ENCODE assay signal across 10 cellular contexts in genomic region chr3:123976181-123976898, GRCh38. TPM values are rescaled to one million over a fixed set of nuclear protein-coding genes. Genes with fewer than 3 reads are reported as not detected.
A peak's percentile ranks its signal among the peaks of the same experiment; 100 is the strongest.
DNase-seq lines count a peak whose midpoint lies in the region; ATAC-seq, FAIRE-seq and TF ChIP-seq lines count a peak whose summit lies in the region.
"Not testable (repeated sequence)": the region's sequence is repeated elsewhere in the genome, so short reads cannot be mapped to it uniquely, and the experiment has no call there.
"Had no signal": no experiment of that assay in that cellular context is flagged by ENCODE, and none has a peak within 500 bp of the region (broad histone marks: within the 10 kb centered on the region; RNA-seq: fewer than 3 reads in every experiment).

No MANE protein-coding gene starts in this region.

- TF ChIP-seq CTCF in IMR-90 (conservative IDR thresholded peaks at IDR 0.05; ENCODE audit: low read depth, low read length); breast epithelium (IDR thresholded peaks at IDR 0.05); fibroblast of mammary gland (conservative IDR thresholded peaks at IDR 0.05; ENCODE audit: control insufficient read depth, insufficient read depth, low read depth, low read length); pancreas (IDR thresholded peaks at IDR 0.05): not testable (repeated sequence)

- dilution Hi-C loops in IMR-90 (cut with HindIII; ENCODE audit: low sequenced_read_pairs, unreplicated experiment): not testable (repeated sequence)

- H3K4me1 ChIP-seq in IMR-90 (ENCODE audit: control insufficient read depth, insufficient read depth, low read length); breast epithelium; pancreas: not testable (repeated sequence)

- not testable (repeated sequence) for H3K9ac ChIP-seq in IMR-90 (ENCODE audit: low read depth, low read length)

- 0 out of 2 replicates have a peak overlapping the region, but pooled peaks have one; percentile 25 for H3K14ac ChIP-seq in IMR-90 (replicated peaks; ENCODE audit: low read depth, low read length)

- not testable (repeated sequence) for H2BK120ac ChIP-seq in IMR-90 (ENCODE audit: low read depth, low read length)

- H3K9me3 ChIP-seq in IMR-90 (ENCODE audit: control insufficient read depth, insufficient read depth, low read length); breast epithelium; pancreas: not testable (repeated sequence)

- H2BK20ac ChIP-seq in IMR-90 (ENCODE audit: low read depth, low read length): not testable (repeated sequence)

- not testable (repeated sequence) for H4K91ac ChIP-seq in IMR-90 (ENCODE audit: insufficient read depth, low read depth, low read length)

- WGBS in IMR-90 (ENCODE audit: extremely low coverage in 2 of 2, insufficient read length in 1 of 2), 2 experiments: no CpG with 5 or more reads among the region's 4 CpGs
- WGBS in pancreas, 2 donors: 66 to 70% methylated on average over 4 of the region's 4 CpGs

- H2BK5ac ChIP-seq in IMR-90 (ENCODE audit: low read depth, low read length, poor library complexity, severe bottlenecking): not testable (repeated sequence)

- not testable (repeated sequence) for BruUV-seq in IMR-90 (replicated peaks; lab: Mats Ljungman, UMichigan)

- H2AK5ac ChIP-seq in IMR-90 (ENCODE audit: low read depth, low read length): not testable (repeated sequence)

- H3K79me1 ChIP-seq in IMR-90 (ENCODE audit: low read depth in 1 of 2, low read length in 2 of 2): not testable (repeated sequence)

- in situ Hi-C loops in IMR-90 (cut with MboI; ENCODE audit: low sequenced_read_pairs): not testable (repeated sequence)

- ATAC-seq in IMR-90 (ENCODE audit: low read depth) (peak; percentile 61), left colon (peak; percentile 27), pancreas (peak in 3 of 4 donors; percentile 28 to 40 (median 35))

- not testable (repeated sequence) for H4K20me1 ChIP-seq in IMR-90 (ENCODE audit: insufficient read depth, low read length)

- intact Hi-C loops in IMR-90 (cut with micrococcal nuclease); breast epithelium (cut with DNase I; ENCODE audit: low total_unique reads); left colon (cut with DNase I, micrococcal nuclease); pancreas (cut with DNase I): not testable (repeated sequence)

- TF ChIP-seq POLR2A in IMR-90 (IDR thresholded peaks at IDR 0.05; ENCODE audit: low read depth, low read length); breast epithelium (IDR thresholded peaks at IDR 0.05): not testable (repeated sequence)

- H3K27me3 ChIP-seq in IMR-90 (ENCODE audit: control insufficient read depth, insufficient read depth, low read length); breast epithelium; pancreas: not testable (repeated sequence)

- not testable (repeated sequence) for H3K36me3 ChIP-seq in IMR-90 (ENCODE audit: control insufficient read depth, insufficient read depth, low read length); breast epithelium; pancreas

- not testable (repeated sequence) for H2AK9ac ChIP-seq in IMR-90 (replicated peaks; ENCODE audit: low read depth, low read length, poor library complexity)

- CTCF ChIA-PET in IMR-90 (lab: Yijun Ruan, JAX): not testable (repeated sequence)

- not testable (repeated sequence) for H3K23ac ChIP-seq in IMR-90 (ENCODE audit: low read depth, low read length)

- H3K4me2 ChIP-seq in IMR-90 (ENCODE audit: low read depth, low read length): not testable (repeated sequence)

- H2BK15ac ChIP-seq in IMR-90 (ENCODE audit: low read depth, low read length): not testable (repeated sequence)

- not testable (repeated sequence) for H4K5ac ChIP-seq in IMR-90 (ENCODE audit: low read depth, low read length)

- H3K9me1 ChIP-seq in IMR-90 (ENCODE audit: insufficient read depth, low read length): not testable (repeated sequence)

- not testable (repeated sequence) for H2AFZ ChIP-seq in IMR-90 (replicated peaks; ENCODE audit: low read length, poor library complexity)

- peak overlapping the region; percentile 35; the same call in 1 of the 2 replicates for H3K18ac ChIP-seq in IMR-90 (ENCODE audit: low read depth, low read length)

- H3K56ac ChIP-seq in IMR-90 (ENCODE audit: extremely low read depth, insufficient read depth, low read length): not testable (repeated sequence)

- POLR2A ChIA-PET in IMR-90 (lab: Charles Lee; ENCODE audit: unreplicated experiment): not testable (repeated sequence)

- TF ChIP-seq RAD21 in IMR-90 (IDR thresholded peaks at IDR 0.05; ENCODE audit: low read length): not testable (repeated sequence)

- DNase-seq in EL: peak; percentile 64
- peak; percentile 49 for DNase-seq in IMR-90
- DNase-seq in SW480 (ENCODE audit: low spot score): peak; percentile 8
- DNase-seq in breast epithelium (ENCODE audit: low spot score in 2 of 2); left colon; pancreas: not testable (repeated sequence)
- DNase-seq in fibroblast of mammary gland (ENCODE audit: low read depth): peak; percentile 81

- not testable (repeated sequence) for H3K4me3 ChIP-seq in IMR-90 (ENCODE audit: insufficient read depth, low read depth, low read length); fibroblast of mammary gland (ENCODE audit: control insufficient read depth, low read depth, low read length); pancreas
- H3K4me3 ChIP-seq in breast epithelium: peak overlapping the region in 1 of 3 donors; percentile 2

- H3K4ac ChIP-seq in IMR-90 (ENCODE audit: low read depth, low read length): not testable (repeated sequence)

- not testable (repeated sequence) for FAIRE-seq in pancreas (lab: Jason Lieb, UNC)

- peak overlapping the region in 1 of 2 experiments; percentile 11; a peak in 1 of 4 replicates for H4K8ac ChIP-seq in IMR-90 (ENCODE audit: low read depth in 2 of 2, low read length in 2 of 2)

- not testable (repeated sequence) for H3K27ac ChIP-seq in IMR-90 (ENCODE audit: insufficient read depth, low read length); pancreas
- peak overlapping the region; percentile 74 to 88 for H3K27ac ChIP-seq in breast epithelium

TF ChIP-seq in IMR-90, 13 proteins besides CTCF, POLR2A, EP300 and RAD21:
- TF ChIP-seq FOS (IDR thresholded peaks at IDR 0.05; ENCODE audit: low read depth, low read length): peak; percentile 26; the same call in 1 of the 2 replicates

RNA-seq across cellular contexts. Expression of gene CCDC14, which starts 15.3 kb away (rescaled TPM):
- total RNA-seq in IMR-90 (2012; rRNA removed) (70.0 and 82.1 TPM in 2 replicates), breast epithelium (10 to 100 TPM; 43.2 to 94.7 (median 49.5) TPM), left colon (10 to 100 TPM; 63.6 to 73.7 TPM), pancreas (10 to 100 TPM in 3 of 6 donors, 1 to 10 TPM in 3; 6.7 to 19.1 (median 9.9) TPM)
- polyA plus RNA-seq in IMR-90 (2012; rRNA removed) (86.9 and 109 TPM in 2 replicates), pancreas (10 to 100 TPM; 14.7 to 30.7 TPM)
- 11.3 and 12.7 TPM in 2 replicates for polyA plus RNA-seq in IMR-90 (2012; cell fraction: cytosol; rRNA removed)
- polyA plus RNA-seq in IMR-90 (2012; cell fraction: nucleus; rRNA removed; ENCODE audit: low replicate concordance): 200 and 1,120 TPM in 2 replicates

RNA-seq across cellular contexts. Expression of gene ROPN1, which starts 15.6 kb away (rescaled TPM):
- total RNA-seq in IMR-90 (2012; rRNA removed) (0.18 TPM in 1 of 2 replicates, not detected in the other), breast epithelium (1 to 10 TPM in 2 of 3 donors, not detected in 1; 2.3 to 6.1 TPM), left colon (1 to 10 TPM; 2.0 to 3.2 TPM), pancreas (not detected)
- polyA plus RNA-seq in IMR-90 (2012; rRNA removed) (0.03 TPM in 1 of 2 replicates, not detected in the other), pancreas (not detected)
- 0.08 TPM in 1 of 2 replicates, not detected in the other for polyA plus RNA-seq in IMR-90 (2012; cell fraction: cytosol; rRNA removed)
- polyA plus RNA-seq in IMR-90 (2012; cell fraction: nucleus; rRNA removed; ENCODE audit: low replicate concordance): not detected in 2 replicates
- total RNA-seq: CD4-positive, alpha-beta memory T cell; GM23338 had no signal
- polyA plus RNA-seq: BJ; CD4-positive, alpha-beta memory T cell had no signal

RNA-seq across cellular contexts. Expression of gene KALRN, which starts 56.8 kb away (rescaled TPM):
- 4.7 and 7.7 TPM in 2 replicates for total RNA-seq in IMR-90 (2012; rRNA removed)
- polyA plus RNA-seq in IMR-90 (2012; rRNA removed): 2.8 and 3.2 TPM in 2 replicates
- polyA plus RNA-seq in IMR-90 (2012; cell fraction: cytosol; rRNA removed): 2.3 and 3.5 TPM in 2 replicates
- polyA plus RNA-seq in IMR-90 (2012; cell fraction: nucleus; rRNA removed; ENCODE audit: low replicate concordance): 5.3 and 7.1 TPM in 2 replicates
- total RNA-seq in breast epithelium: 10 to 100 TPM; 36.3 to 82.3 (median 47.3) TPM
- total RNA-seq in left colon: 10 to 100 TPM; 64.7 to 74.3 TPM
- 10 to 100 TPM; 12.8 to 24.2 (median 14.3) TPM for total RNA-seq in pancreas
- polyA plus RNA-seq in pancreas: 1 to 10 TPM; 5.3 to 9.7 TPM
